ENCODE assay signal across 14 cellular contexts in genomic region chr17:47252209-47252608, GRCh38. TPM values are rescaled to one million over a fixed set of nuclear protein-coding genes. Genes with fewer than 3 reads are reported as not detected.
DNase-seq lines count a peak whose midpoint lies in the region; ATAC-seq, FAIRE-seq and TF ChIP-seq lines count a peak whose summit lies in the region.
"Had no signal": no experiment of that assay in that cellular context is flagged by ENCODE, and none has a peak within 500 bp of the region (broad histone marks: within the 10 kb centered on the region; RNA-seq: fewer than 3 reads in every experiment).

No MANE protein-coding gene starts in this region.

- H3K79me2 ChIP-seq in K562 (ENCODE audit: control insufficient read depth, insufficient read depth, low read length), result no peaks in the 10 kb centered on the region

- no peak for DNase-seq in CD4-positive, alpha-beta T cell
- peak; percentile 64 for DNase-seq in ELF-1 (ENCODE audit: low read depth, low spot score)
- no peak for DNase-seq in K562 (ENCODE audit: extremely low read depth in 1 of 4, low spot score in 3 of 4)
- DNase-seq in naive B cell, result no peak
- DNase-seq in kidney glomerular epithelial cell (lab: John Stamatoyannopoulos, UW), result no peak
- no peak for DNase-seq in DMS114 treated with DMSO at 0.1 percent for 48 hours (lab: John Stamatoyannopoulos, UW; ENCODE audit: unreplicated experiment)
- DNase-seq in stimulated activated CD4-positive, alpha-beta T cell treated with anti-CD3 and anti-CD28 coated beads, Interleukin-4, amount 100 ng/mL, for 1 hour, result no peak
- DNase-seq: effector CD8-positive, alpha-beta T cell; left cardiac atrium; NCI-H2029 treated with DMSO at 0.1 percent for 48 hours; substantia nigra; WERI-Rb-1 had no signal

- H3K36me3 Mint-ChIP-seq in CD4-positive, alpha-beta T cell (ENCODE audit: low read depth), result no peaks in the 10 kb centered on the region
- no peaks in the 10 kb centered on the region for H3K36me3 Mint-ChIP-seq in naive B cell

- peak overlapping the region; percentile 21 for H3K4me3 Mint-ChIP-seq in CD4-positive, alpha-beta T cell
- H3K4me3 Mint-ChIP-seq in naive B cell, result peak overlapping the region in 7 of 8 donors; percentile 4 to 98 (median 79)

- 0 out of 2 replicates have a peak overlapping the region, but pooled peaks have one; percentile 3 for H2AFZ ChIP-seq in K562 (ENCODE audit: low read depth, low read length)

- in situ Hi-C loops in K562 (cut with MboI), result no loop called here

- peaks cover 9% of the 10 kb centered on the region for H3K4me1 Mint-ChIP-seq in CD4-positive, alpha-beta T cell (ENCODE audit: low read depth)
- H3K4me1 Mint-ChIP-seq in naive B cell, result peaks cover 18 to 28% (median 27%) of the 10 kb centered on the region in 3 donors

- POLR2A ChIA-PET in CD4-positive, alpha-beta T cell (lab: Charles Lee), result no interaction called here
- POLR2A ChIA-PET in K562 (lab: Yijun Ruan, JAX), result interaction anchor here (0.7 to 2.5 kb wide), 4 partner anchors 9 to 36 kb away, joined by 3 to 7 read pairs (median 3); no protein-coding TSS in a partner anchor

- FAIRE-seq in K562 (lab: Jason Lieb, UNC), result no peak

- TF ChIP-seq CTCF in CD4-positive, alpha-beta T cell (IDR thresholded peaks at IDR 0.05), result no peak
- no peak for TF ChIP-seq CTCF in K562 (IDR thresholded peaks at IDR 0.05 in 2 of 3, conservative IDR thresholded peaks at IDR 0.05 in 1 of 3; ENCODE audit: insufficient read depth in 2 of 3, low read depth in 1 of 3, low read length in 3 of 3)

- H3K4me1 ChIP-seq in K562 (replicated peaks in 1 of 2; ENCODE audit: control insufficient read depth in 2 of 2, insufficient read depth in 2 of 2, low read length in 2 of 2), result peaks cover 24 to 28% of the 10 kb centered on the region in 2 experiments

- TF ChIP-seq RAD21 in K562 (CRISPR knock-in tag; conservative IDR thresholded peaks at IDR 0.05 in 1 of 2, IDR thresholded peaks at IDR 0.05 in 1 of 2), result no peak

- H3K27me3 Mint-ChIP-seq in CD4-positive, alpha-beta T cell, result peaks cover 52% of the 10 kb centered on the region
- H3K27me3 Mint-ChIP-seq in naive B cell, result peaks cover 0 to 13% (median 9%) of the 10 kb centered on the region in 3 donors

- no peak for TF ChIP-seq POLR2A in K562 (conservative IDR thresholded peaks at IDR 0.05)

- H3K4me3 ChIP-seq in K562, result no peak overlapping the region

- ATAC-seq in CD4-positive, alpha-beta T cell (ENCODE audit: poor library complexity), result no peak
- no peak for ATAC-seq in K562
- no peak for ATAC-seq in naive B cell (ENCODE audit: low read depth in 2 of 2)
- ATAC-seq in GM18520 (IDR thresholded peaks at IDR 0.05; ENCODE audit: unreplicated experiment), result no peak
- ATAC-seq: left cardiac atrium had no signal

- H3K27me3 ChIP-seq in CD4-positive, alpha-beta T cell (ENCODE audit: control insufficient read depth, insufficient read depth, low read length), result peaks cover 38% of the 10 kb centered on the region
- H3K27me3 ChIP-seq in K562 (ENCODE audit: control insufficient read depth in 2 of 2, insufficient read depth in 2 of 2, low read length in 2 of 2), result no peaks in the 10 kb centered on the region

- no peak overlapping the region for H3K27ac Mint-ChIP-seq in CD4-positive, alpha-beta T cell
- peak overlapping the region in 3 of 6 donors; percentile 1 to 77 (median 13) for H3K27ac Mint-ChIP-seq in naive B cell

- no peaks in the 10 kb centered on the region for H4K20me1 ChIP-seq in K562 (replicated peaks; ENCODE audit: control insufficient read depth, insufficient read depth, low read length)

- H3K36me3 ChIP-seq in K562 (ENCODE audit: control insufficient read depth, insufficient read depth, low read length), result no peaks in the 10 kb centered on the region
- H3K36me3 ChIP-seq: WERI-Rb-1 had no signal

- CTCF ChIA-PET in CD4-positive, alpha-beta T cell (lab: Charles Lee), result interaction anchor here (0.9 kb wide), 1 partner anchor 58 kb away, joined by 3 read pairs; no protein-coding TSS in a partner anchor
- CTCF ChIA-PET in K562 (lab: Yijun Ruan, JAX; ENCODE audit: low intra/inter-chr PET ratio), result no interaction called here

- H3K27ac ChIP-seq in CD4-positive, alpha-beta T cell (ENCODE audit: low read depth, low read length), result no peak overlapping the region
- H3K27ac ChIP-seq in K562 (ENCODE audit: extremely low read depth, low read depth, low read length), result no peak overlapping the region
- H3K27ac ChIP-seq: WERI-Rb-1 had no signal

- no peaks in the 10 kb centered on the region for H3K9me1 ChIP-seq in K562 (ENCODE audit: control insufficient read depth, insufficient read depth, low read length)

- no TSS peak for BruUV-seq in K562 (replicated peaks; lab: Mats Ljungman, UMichigan)

- intact Hi-C loops in CD4-positive, alpha-beta T cell (cut with DNase I, micrococcal nuclease), result no loop called here
- intact Hi-C loops in K562 (cut with micrococcal nuclease), result no loop called here

- H3K4me2 ChIP-seq in K562 (ENCODE audit: insufficient read depth, low read length), result no peak overlapping the region

- H3K9ac ChIP-seq in K562 (ENCODE audit: insufficient read depth in 1 of 2, low read depth in 2 of 2, low read length in 2 of 2), result no peak overlapping the region

- 80% methylated on average over 1 of the region's 1 CpG for WGBS in K562 (ENCODE audit: insufficient coverage, low coverage, missing lambda C conversion rate)

- TF ChIP-seq EP300 in K562 (IDR thresholded peaks at IDR 0.05; ENCODE audit: low read length), result no peak

- H3K9me3 ChIP-seq in CD4-positive, alpha-beta T cell (ENCODE audit: control insufficient read depth, low read length), result no peaks in the 10 kb centered on the region
- H3K9me3 ChIP-seq in K562 (replicated peaks; ENCODE audit: control insufficient read depth, insufficient read depth, low read depth, low read length), result no peaks in the 10 kb centered on the region

- no peaks in the 10 kb centered on the region for H3K9me3 Mint-ChIP-seq in CD4-positive, alpha-beta T cell
- no peaks in the 10 kb centered on the region for H3K9me3 Mint-ChIP-seq in naive B cell

TF ChIP-seq in K562, 482 proteins besides CTCF, POLR2A, EP300 and RAD21 (continues in another document):
- TF ChIP-seq NR2C2 (CRISPR knock-in tag; IDR thresholded peaks at IDR 0.05), result no peak
- TF ChIP-seq NR2C2 (tag; IDR thresholded peaks at IDR 0.05), result no peak
- TF ChIP-seq POLR2AphosphoS5 (IDR thresholded peaks at IDR 0.05; ENCODE audit: control insufficient read depth, insufficient read depth, low read depth, low read length), result no peak
- no peak for TF ChIP-seq ZNF695 (CRISPR knock-in tag; IDR thresholded peaks at IDR 0.05)
- peak; percentile 17; the same call in 1 of the 2 replicates for TF ChIP-seq USF2 (CRISPR knock-in tag; IDR thresholded peaks at IDR 0.05)
- no peak for TF ChIP-seq POLR2G (IDR thresholded peaks at IDR 0.05; ENCODE audit: low read depth, low read length)
- TF ChIP-seq DPF2 (IDR thresholded peaks at IDR 0.05), result no peak

RNA-seq across cellular contexts. Expression of gene ITGB3, which starts 1.4 kb away (rescaled TPM):
- under 1 TPM in 1 of 2 experiments, not detected in 1; 0.05 TPM for total RNA-seq in CD4-positive, alpha-beta T cell
- 3.2 and 6.2 TPM in 2 replicates for total RNA-seq in K562 (2011; cell fraction: chromatin; rRNA removed; ENCODE audit: low replicate concordance)
- total RNA-seq in K562 (2011; cell fraction: nucleolus; rRNA removed), result 2.8 and 4.7 TPM in 2 replicates
- total RNA-seq in K562 (2011; cell fraction: nucleoplasm; rRNA removed), result 3.4 and 4.4 TPM in 2 replicates
- total RNA-seq in K562 (2014; rRNA removed), result 0.45 and 0.54 TPM in 2 replicates
- 0.47 and 0.99 TPM in 2 replicates for total RNA-seq in K562 (2014; rRNA removed; fragmentation: Illumina TruSeq; extraction: Trizol)
- 0.30 and 0.62 TPM in 2 replicates for total RNA-seq in K562 (2015; rRNA removed; fragmentation: Illumina TruSeq; extraction: Trizol)
- total RNA-seq in K562 (2021), result 0.84 and 0.92 TPM in 2 replicates
- polyA plus RNA-seq in K562 (2011; rRNA removed), result 1.1 and 2.6 TPM in 2 replicates
- 1.0 and 1.9 TPM in 2 replicates for polyA plus RNA-seq in K562 (2011; cell fraction: cytosol; rRNA removed)
- polyA plus RNA-seq in K562 (2011; cell fraction: nucleus; rRNA removed), result 0.95 and 3.2 TPM in 2 replicates
- 0.73 and 1.0 TPM in 2 replicates for polyA plus RNA-seq in K562 (2012)
- 0.60 and 0.62 TPM in 2 replicates for polyA plus RNA-seq in K562 (2014; fragmentation: Illumina TruSeq; extraction: Trizol)
- polyA plus RNA-seq in K562 (2014; fragmentation: Nextera tagmentation; extraction: Ambion mirVana), result under 1 TPM in 1 of 2 experiments, not detected in 1; 0.08 TPM
- polyA plus RNA-seq in K562 (2014; rRNA removed), result 0.32 and 0.62 TPM in 2 replicates
- polyA minus RNA-seq in K562 (2011; rRNA and poly(A)+ RNA removed), result 1.8 and 6.9 TPM in 2 replicates
- 0.64 and 3.1 TPM in 2 replicates for polyA minus RNA-seq in K562 (2011; cell fraction: cytosol; rRNA and poly(A)+ RNA removed)
- 1.2 and 1.6 TPM in 2 replicates for polyA minus RNA-seq in K562 (2011; cell fraction: nucleus; rRNA and poly(A)+ RNA removed)
- 1 to 10 TPM in 5 of 6 donors, not detected in 1; 2.1 to 9.2 (median 5.1) TPM for polyA plus RNA-seq in naive B cell (ENCODE audit: low read depth in 6 of 6)

RNA-seq across cellular contexts. Expression of gene MYL4, which starts 43.1 kb away (rescaled TPM):
- total RNA-seq in CD4-positive, alpha-beta T cell, result not detected
- 69.7 and 135 TPM in 2 replicates for total RNA-seq in K562 (2011; cell fraction: chromatin; rRNA removed; ENCODE audit: low replicate concordance)
- total RNA-seq in K562 (2011; cell fraction: nucleolus; rRNA removed), result 127 and 133 TPM in 2 replicates
- total RNA-seq in K562 (2011; cell fraction: nucleoplasm; rRNA removed), result 109 and 110 TPM in 2 replicates
- total RNA-seq in K562 (2014; rRNA removed) (170 and 213 TPM in 2 replicates), K562 (2014; rRNA removed; fragmentation: Illumina TruSeq; extraction: Trizol) (83.5 and 117 TPM in 2 replicates), K562 (2015; rRNA removed; fragmentation: Illumina TruSeq; extraction: Trizol) (149 TPM in 2 replicates), K562 (2021) (177 and 183 TPM in 2 replicates)
- polyA plus RNA-seq in K562 (2011; rRNA removed) (221 and 324 TPM in 2 replicates), K562 (2014; fragmentation: Illumina TruSeq; extraction: Trizol) (252 and 284 TPM in 2 replicates), K562 (2014; fragmentation: Nextera tagmentation; extraction: Ambion mirVana) (100 to 1,000 TPM; 287 to 423 TPM), K562 (2014; rRNA removed) (319 and 378 TPM in 2 replicates), naive B cell (ENCODE audit: low read depth in 6 of 6) (under 1 TPM in 2 of 6 donors, not detected in 4; 0.53 to 0.55 TPM)
- polyA plus RNA-seq in K562 (2011; cell fraction: cytosol; rRNA removed), result 287 and 309 TPM in 2 replicates
- 346 and 397 TPM in 2 replicates for polyA plus RNA-seq in K562 (2011; cell fraction: nucleus; rRNA removed)
- 170 and 179 TPM in 2 replicates for polyA plus RNA-seq in K562 (2012)
- 90.7 and 106 TPM in 2 replicates for polyA minus RNA-seq in K562 (2011; rRNA and poly(A)+ RNA removed)
- polyA minus RNA-seq in K562 (2011; cell fraction: cytosol; rRNA and poly(A)+ RNA removed), result 34.9 and 40.8 TPM in 2 replicates
- 29.5 and 45.3 TPM in 2 replicates for polyA minus RNA-seq in K562 (2011; cell fraction: nucleus; rRNA and poly(A)+ RNA removed)
- total RNA-seq: SK-MEL-5 had no signal

Comparison
In these comparisons a context has a peak if more than half of its experiments do, and no peak if none do; other contexts are left out.
1. RNA of gene MYL4, which starts 43.1 kb away (total RNA-seq): 69.7 to 213 TPM in K562; not detected in CD4-positive, alpha-beta T cell; every median in the first group is over 10 times any median in the second.